ENCODE assay signal across 8 cellular contexts in the genomic region with DNA sequence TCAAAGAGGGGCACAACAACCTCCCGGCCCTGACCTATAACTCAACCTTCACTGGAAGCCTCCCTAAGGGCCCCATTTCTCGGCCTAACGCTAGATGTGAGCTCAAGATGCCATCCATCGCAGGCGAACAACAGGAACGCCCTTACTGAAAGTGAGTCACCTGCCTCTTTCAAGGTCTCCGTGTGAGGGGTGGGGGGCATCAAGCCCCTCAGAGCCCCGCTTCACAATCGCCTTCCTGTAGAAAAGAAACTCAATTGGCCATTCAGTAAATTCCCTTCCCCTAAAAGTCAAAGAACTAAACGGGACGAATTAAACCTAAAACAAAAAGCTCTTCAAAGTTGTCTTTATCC. TPM values are rescaled to one million over a fixed set of nuclear protein-coding genes. Genes with fewer than 3 reads are reported as not detected.
DNase-seq lines count a peak whose midpoint lies in the region; ATAC-seq and TF ChIP-seq lines count a peak whose summit lies in the region.

No MANE protein-coding gene starts in this region.

- H3K27ac ChIP-seq in cardiac muscle cell (peak overlapping the region; percentile 72), Panc1 (ENCODE audit: low read length) (peak overlapping the region; percentile 97), prostate gland (peak overlapping the region; percentile 95 to 97), uterus (peak overlapping the region; percentile 92 to 95)

- no peak for TF ChIP-seq CTCF in cardiac muscle cell (IDR thresholded peaks at IDR 0.05; ENCODE audit: low read depth, low read length)
- TF ChIP-seq CTCF in Panc1 (IDR thresholded peaks at IDR 0.05): no peak
- TF ChIP-seq CTCF in prostate gland (IDR thresholded peaks at IDR 0.05): no peak
- TF ChIP-seq CTCF in uterus (IDR thresholded peaks at IDR 0.05): no peak

- BruUV-seq in Panc1 (replicated peaks; lab: Mats Ljungman, UMichigan): TSS peak; percentile 92

- H3K36me3 ChIP-seq in cardiac muscle cell: no peaks in the 10 kb centered on the region
- peaks cover 4% of the 10 kb centered on the region; the same call in 1 of the 2 replicates for H3K36me3 ChIP-seq in Panc1 (ENCODE audit: control insufficient read depth, insufficient read depth, low read length)
- H3K36me3 ChIP-seq in prostate gland: no peaks in the 10 kb centered on the region
- no peaks in the 10 kb centered on the region for H3K36me3 ChIP-seq in uterus

- peaks cover 8% of the 10 kb centered on the region for H3K9me3 Mint-ChIP-seq in activated naive CD4-positive, alpha-beta T cell treated with anti-CD3 and anti-CD28 coated beads, Interleukin-2, amount 10 ng/mL, durations not matched to agents 7 days and 5 days

- H3K4me1 ChIP-seq in cardiac muscle cell (ENCODE audit: low read depth) (peaks cover 5% of the 10 kb centered on the region), Panc1 (ENCODE audit: control insufficient read depth, insufficient read depth, low read length) (peaks cover 13% of the 10 kb centered on the region), prostate gland (replicated peaks) (no peaks in the 10 kb centered on the region), uterus (peaks cover 7% of the 10 kb centered on the region in 2 donors)

- CTCF ChIA-PET in Panc1 (lab: Charles Lee): no interaction called here
- CTCF ChIA-PET in activated naive CD4-positive, alpha-beta T cell treated with anti-CD3 and anti-CD28 coated beads, Interleukin-2, amount 10 ng/mL, durations not matched to agents 7 days and 5 days (lab: Charles Lee): interaction anchor here (1.0 kb wide), 1 partner anchor 178 kb away, joined by 3 read pairs; no protein-coding TSS in a partner anchor

- intact Hi-C loops in cardiac septum (cut with DNase I): loop anchor here (2.0 kb wide), 1 partner anchor 162 kb away; a partner anchor contains a TSS
- intact Hi-C loops in Panc1 (cut with micrococcal nuclease; ENCODE audit: unreplicated experiment): no loop called here
- intact Hi-C loops in head of caudate nucleus (cut with DNase I): loop anchor here (10.0 kb wide), 1 partner anchor 164 kb away; a partner anchor contains a TSS
- intact Hi-C loops in prostate gland (cut with DNase I): loop anchor here (2.0 kb wide), 1 partner anchor 162 kb away; a partner anchor contains a TSS
- intact Hi-C loops in uterus (cut with DNase I; ENCODE audit: low total_unique reads): no loop called here

- no peaks in the 10 kb centered on the region for H3K9me3 ChIP-seq in cardiac muscle cell (ENCODE audit: low read depth)
- peaks cover 19% of the 10 kb centered on the region; the same call in 1 of the 2 replicates for H3K9me3 ChIP-seq in Panc1 (ENCODE audit: control insufficient read depth, insufficient read depth, low read depth, low read length)
- H3K9me3 ChIP-seq in prostate gland: no peaks in the 10 kb centered on the region
- H3K9me3 ChIP-seq in uterus: no peaks in the 10 kb centered on the region

- WGBS in prostate gland: 0% methylated on average over 11 of the region's 11 CpGs

- peak overlapping the region; percentile 91 for H3K27ac Mint-ChIP-seq in activated naive CD4-positive, alpha-beta T cell treated with anti-CD3 and anti-CD28 coated beads, Interleukin-2, amount 10 ng/mL, durations not matched to agents 7 days and 5 days

- H3K4me3 ChIP-seq in cardiac muscle cell: peak overlapping the region; percentile 72
- peak overlapping the region; percentile 91 to 94 for H3K4me3 ChIP-seq in Panc1 (ENCODE audit: low read depth in 2 of 2, low read length in 2 of 2)
- peak overlapping the region; percentile 54 to 69 for H3K4me3 ChIP-seq in prostate gland
- H3K4me3 ChIP-seq in uterus: peak overlapping the region; percentile 48 to 76

- DNase-seq in cardiac muscle cell (ENCODE audit: low read depth in 1 of 2, low spot score in 1 of 2) (peak; percentile 19 to 35), cardiac septum (ENCODE audit: low spot score) (no peak), Panc1 (ENCODE audit: low read depth, low spot score) (peak; percentile 10), head of caudate nucleus (peak in 26 of 42 donors; percentile 5 to 46 (median 18)), prostate gland (ENCODE audit: low spot score) (peak; percentile 8), uterus (peak; percentile 23 to 24)
- peak; percentile 54 for DNase-seq in activated naive CD4-positive, alpha-beta T cell treated with anti-CD3 and anti-CD28 coated beads, Interleukin-2, amount 10 ng/mL, durations not matched to agents 7 days and 5 days

- H3K27me3 ChIP-seq in cardiac muscle cell: no peaks in the 10 kb centered on the region
- no peaks in the 10 kb centered on the region for H3K27me3 ChIP-seq in Panc1 (ENCODE audit: control insufficient read depth, insufficient read depth, low read length)
- H3K27me3 ChIP-seq in prostate gland (replicated peaks; ENCODE audit: insufficient read depth): no peaks in the 10 kb centered on the region
- H3K27me3 ChIP-seq in uterus: no peaks in the 10 kb centered on the region

- peak overlapping the region; percentile 94 for H3K4me3 Mint-ChIP-seq in activated naive CD4-positive, alpha-beta T cell treated with anti-CD3 and anti-CD28 coated beads, Interleukin-2, amount 10 ng/mL, durations not matched to agents 7 days and 5 days

- POLR2A ChIA-PET in Panc1 (lab: Charles Lee): no interaction called here

- in situ Hi-C loops in Panc1 (cut with HindIII; ENCODE audit: low pct_unique_long_range_greater_than_20kb, low sequenced_read_pairs): no loop called here

- H3K4me1 Mint-ChIP-seq in activated naive CD4-positive, alpha-beta T cell treated with anti-CD3 and anti-CD28 coated beads, Interleukin-2, amount 10 ng/mL, durations not matched to agents 7 days and 5 days: peaks cover 38% of the 10 kb centered on the region

- 0 out of 2 replicates have a peak, but pooled peaks have one; percentile 40 for ATAC-seq in Panc1
- no peak for ATAC-seq in HG02852 (IDR thresholded peaks at IDR 0.05; ENCODE audit: unreplicated experiment)

- TF ChIP-seq POLR2A in prostate gland (IDR thresholded peaks at IDR 0.05) (no peak), uterus (IDR thresholded peaks at IDR 0.05) (no peak)

- peaks cover 3% of the 10 kb centered on the region for H3K27me3 Mint-ChIP-seq in activated naive CD4-positive, alpha-beta T cell treated with anti-CD3 and anti-CD28 coated beads, Interleukin-2, amount 10 ng/mL, durations not matched to agents 7 days and 5 days

- H3K36me3 Mint-ChIP-seq in activated naive CD4-positive, alpha-beta T cell treated with anti-CD3 and anti-CD28 coated beads, Interleukin-2, amount 10 ng/mL, durations not matched to agents 7 days and 5 days: peaks cover 27% of the 10 kb centered on the region

RNA-seq across cellular contexts. Expression of a gene that starts 0.7 kb away (rescaled TPM):
- total RNA-seq in cardiac muscle cell (4.7 and 11.2 TPM in 2 replicates), cardiac septum (17.5 TPM), Panc1 (2021; ENCODE audit: unreplicated experiment) (21.8 TPM), prostate gland (10 to 100 TPM in 1 of 2 donors, 1 to 10 TPM in 1; 8.0 to 19.5 TPM), uterus (10 to 100 TPM; 13.5 to 41.1 (median 21.5) TPM)
- polyA plus RNA-seq in cardiac muscle cell: 7.3 and 7.7 TPM in 2 replicates
- polyA plus RNA-seq in Panc1 (2012; ENCODE audit: insufficient read length): 5.2 TPM

RNA-seq across cellular contexts. Expression of a gene that starts 45.9 kb away (rescaled TPM):
- total RNA-seq in cardiac muscle cell: 6.8 and 14.5 TPM in 2 replicates
- 24.3 and 42.7 TPM in 2 replicates for polyA plus RNA-seq in cardiac muscle cell
- total RNA-seq in cardiac septum: 8.5 TPM
- total RNA-seq in Panc1 (2021; ENCODE audit: unreplicated experiment): 18.7 TPM
- polyA plus RNA-seq in Panc1 (2012; ENCODE audit: insufficient read length): 21.8 TPM
- total RNA-seq in prostate gland: 10 to 100 TPM; 60.8 to 64.4 TPM
- total RNA-seq in uterus: 100 to 1,000 TPM in 1 of 4 donors, 10 to 100 TPM in 3; 35.6 to 106 (median 71.2) TPM

RNA-seq across cellular contexts. Expression of a gene that starts 48.1 kb away (rescaled TPM):
- total RNA-seq in cardiac muscle cell: 5.4 and 12.2 TPM in 2 replicates
- polyA plus RNA-seq in cardiac muscle cell: 7.5 and 19.1 TPM in 2 replicates
- 6.9 TPM for total RNA-seq in cardiac septum
- total RNA-seq in Panc1 (2021; ENCODE audit: unreplicated experiment): 39.1 TPM
- 6.0 TPM for polyA plus RNA-seq in Panc1 (2012; ENCODE audit: insufficient read length)
- 10 to 100 TPM; 12.0 to 31.5 TPM for total RNA-seq in prostate gland
- 10 to 100 TPM; 25.9 to 56.0 (median 39.6) TPM for total RNA-seq in uterus

Comparison
In these comparisons a context has a peak if more than half of its experiments do, and no peak if none do; other contexts are left out.
1. intact Hi-C loops: an anchor here in cardiac septum (2.0 kb wide), head of caudate nucleus (10.0 kb wide) and prostate gland (2.0 kb wide); none called in Panc1 and uterus.